In the genomic region with DNA sequence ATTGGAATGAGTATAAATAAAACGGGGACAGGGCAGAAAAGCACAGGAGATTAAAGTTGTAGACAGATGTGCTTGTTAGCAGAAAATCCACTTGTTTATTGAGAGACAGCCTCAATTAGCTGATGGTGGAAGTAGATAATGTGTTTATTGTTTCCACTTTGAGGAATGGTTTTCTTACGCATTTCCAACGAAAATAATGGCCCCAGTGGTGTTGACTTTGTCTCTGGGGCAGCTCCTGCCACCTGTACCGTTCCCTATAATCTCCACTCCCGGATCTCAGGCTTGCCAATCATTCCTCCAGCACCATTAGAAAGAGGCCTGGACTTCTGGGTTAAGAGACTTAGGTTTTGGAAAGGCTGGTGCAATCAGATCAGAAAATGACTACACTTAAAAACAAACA, we compare ENCODE assay signal across 17 cellular contexts.
DNase-seq lines count a peak whose midpoint lies in the region; TF ChIP-seq lines count a peak whose summit lies in the region.
"Had no signal": no experiment of that assay in that cellular context is flagged by ENCODE, and none has a peak within 500 bp of the region (broad histone marks: within the 10 kb centered on the region; RNA-seq: fewer than 3 reads in every experiment).

No MANE protein-coding gene starts in this region.

- peaks cover 9% of the 10 kb centered on the region for H3K4me1 ChIP-seq in endodermal cell (ENCODE audit: control insufficient read depth, insufficient read depth, low read length)

- H3K27ac ChIP-seq in endodermal cell (ENCODE audit: low read depth, low read length), result no peak overlapping the region
- H3K27ac ChIP-seq: BLaER1 had no signal

- H3K4me3 ChIP-seq in endodermal cell (ENCODE audit: low read length) (no peak overlapping the region), foreskin fibroblast (ENCODE audit: low read depth in 1 of 2, low read length in 2 of 2) (no peak overlapping the region)
- H3K4me3 ChIP-seq: BLaER1 had no signal

- H3K9me3 ChIP-seq in endodermal cell (ENCODE audit: control insufficient read depth, low read length), result no peaks in the 10 kb centered on the region
- H3K9me3 ChIP-seq: BLaER1 had no signal

- H3K4me1 Mint-ChIP-seq in endodermal cell, result peaks cover 34% of the 10 kb centered on the region
- H3K4me1 Mint-ChIP-seq: CD4-positive, alpha-beta memory T cell had no signal

- TF ChIP-seq CTCF in endodermal cell (conservative IDR thresholded peaks at IDR 0.05) (no peak), foreskin fibroblast (IDR thresholded peaks at IDR 0.05; ENCODE audit: low read depth, low read length) (no peak)

- no peaks in the 10 kb centered on the region for H3K27me3 ChIP-seq in endodermal cell (ENCODE audit: control insufficient read depth, insufficient read depth, low read length, poor library complexity, severe bottlenecking)
- H3K27me3 ChIP-seq: BLaER1 had no signal

- no peaks in the 10 kb centered on the region for H3K36me3 ChIP-seq in endodermal cell (ENCODE audit: control insufficient read depth, insufficient read depth, low read length)
- H3K36me3 ChIP-seq: BLaER1 had no signal

- H3K9ac ChIP-seq in endodermal cell (ENCODE audit: extremely low read depth, low read length, poor library complexity, severe bottlenecking), result no peak overlapping the region
- H3K9ac ChIP-seq: BLaER1 had no signal

- DNase-seq in COR-L47 (lab: John Stamatoyannopoulos, UW) (peak; percentile 5), NCI-H1105 treated with DMSO at 0.1 percent for 48 hours (lab: John Stamatoyannopoulos, UW) (peak; percentile 73), NCI-H748 (lab: John Stamatoyannopoulos, UW; ENCODE audit: unreplicated experiment) (peak; percentile 90), endodermal cell (no peak), NCI-H2107 treated with DMSO at 0.1 percent for 48 hours (lab: John Stamatoyannopoulos, UW; ENCODE audit: unreplicated experiment) (no peak), foreskin fibroblast (no peak), anterior cingulate cortex (lab: John Stamatoyannopoulos, UW) (no peak)
- no peak for DNase-seq in activated T-cell treated with anti-CD3 and anti-CD28 coated beads, Interleukin-2, amount 50 U/mL, for 1 hour
- DNase-seq: Calu3; CD4-positive, alpha-beta memory T cell; DMS79; KG1; NCI-H1436; NCI-H345; NCI-H774; T-helper 1 cell had no signal

- no peaks in the 10 kb centered on the region for H3K27me3 Mint-ChIP-seq in endodermal cell (ENCODE audit: insufficient read depth)

- no peaks in the 10 kb centered on the region for H3K36me3 Mint-ChIP-seq in endodermal cell (ENCODE audit: low read depth)
- H3K36me3 Mint-ChIP-seq: CD4-positive, alpha-beta memory T cell had no signal

- WGBS in endodermal cell (ENCODE audit: insufficient coverage in 1 of 2, insufficient read length in 1 of 2), 2 experiments, result 74 to 83% methylated on average over 1 to 5 of the region's 5 CpGs

- H3K4me3 Mint-ChIP-seq in endodermal cell, result no peak overlapping the region
- H3K4me3 Mint-ChIP-seq: CD4-positive, alpha-beta memory T cell had no signal

- peak overlapping the region; percentile 45 for H3K27ac Mint-ChIP-seq in endodermal cell
- H3K27ac Mint-ChIP-seq: CD4-positive, alpha-beta memory T cell had no signal

- H3K9me3 Mint-ChIP-seq in endodermal cell, result no peaks in the 10 kb centered on the region
- H3K9me3 Mint-ChIP-seq: CD4-positive, alpha-beta memory T cell had no signal

Comparison
In these comparisons a context has a peak if more than half of its experiments do, and no peak if none do; other contexts are left out.
1. DNase-seq: peak in COR-L47 (single experiment), NCI-H1105 treated with DMSO at 0.1 percent for 48 hours (single experiment) and NCI-H748 (single experiment); none in endodermal cell (single experiment), activated T-cell treated with anti-CD3 and anti-CD28 coated beads, Interleukin-2, amount 50 U/mL, for 1 hour (single experiment), NCI-H2107 treated with DMSO at 0.1 percent for 48 hours (single experiment), foreskin fibroblast (0 of 2) and anterior cingulate cortex (0 of 58).